9 cellular contexts compared by ENCODE assay signal in the genomic region with DNA sequence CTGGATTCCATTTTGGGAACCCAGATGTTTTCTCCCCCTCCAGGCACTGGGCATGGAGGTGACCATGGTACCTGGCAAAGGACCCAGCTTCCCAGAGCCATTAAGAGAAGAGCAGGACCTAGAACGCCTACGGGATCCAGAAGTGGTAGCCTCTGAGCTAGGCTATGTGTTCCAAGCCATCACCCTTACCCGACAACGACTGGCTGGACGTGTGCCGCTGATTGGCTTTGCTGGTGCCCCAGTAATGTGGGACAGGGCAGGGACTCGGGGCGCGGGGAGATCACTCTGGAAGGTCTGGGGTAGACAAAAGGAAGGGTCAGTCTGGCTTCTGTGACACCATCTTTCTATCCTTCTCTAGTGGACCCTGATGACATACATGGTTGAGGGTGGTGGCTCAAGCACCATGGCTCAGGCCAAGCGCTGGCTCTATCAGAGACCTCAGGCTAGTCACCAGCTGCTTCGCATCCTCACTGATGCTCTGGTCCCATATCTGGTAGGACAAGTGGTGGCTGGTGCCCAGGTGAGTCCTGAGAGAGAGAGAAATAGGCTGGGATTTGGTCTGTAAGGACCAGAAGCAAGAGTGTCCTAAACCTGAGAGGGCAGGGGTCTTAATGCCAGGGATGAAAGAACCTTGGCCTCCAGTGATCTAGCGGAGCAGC. TPM values are rescaled to one million over a fixed set of nuclear protein-coding genes. Genes with fewer than 3 reads are reported as not detected.
DNase-seq lines count a peak whose midpoint lies in the region; ATAC-seq and TF ChIP-seq lines count a peak whose summit lies in the region.
"Had no signal": no experiment of that assay in that cellular context is flagged by ENCODE, and none has a peak within 500 bp of the region (broad histone marks: within the 10 kb centered on the region; RNA-seq: fewer than 3 reads in every experiment).

No MANE protein-coding gene starts in this region.

- H3K27ac ChIP-seq in RWPE1, result peak overlapping the region; percentile 91
- H3K27ac ChIP-seq: SK-N-MC had no signal

- H3K9me3 Mint-ChIP-seq in activated CD4-positive, alpha-beta T cell treated with anti-CD3 and anti-CD28 coated beads, Interleukin-2, amount 10 ng/mL, durations not matched to agents 7 days and 5 days, result no peaks in the 10 kb centered on the region

- no peak for TF ChIP-seq CTCF in RWPE1 (conservative IDR thresholded peaks at IDR 0.05; ENCODE audit: low read depth)
- TF ChIP-seq CTCF in fibroblast of mammary gland (conservative IDR thresholded peaks at IDR 0.05; ENCODE audit: control insufficient read depth, insufficient read depth, low read depth, low read length), result no peak

- H3K36me3 Mint-ChIP-seq in activated CD4-positive, alpha-beta T cell treated with anti-CD3 and anti-CD28 coated beads, Interleukin-2, amount 10 ng/mL, durations not matched to agents 7 days and 5 days (ENCODE audit: low read depth), result peaks cover 15% of the 10 kb centered on the region

- no peak overlapping the region for H3K27ac Mint-ChIP-seq in activated CD4-positive, alpha-beta T cell treated with anti-CD3 and anti-CD28 coated beads, Interleukin-2, amount 10 ng/mL, durations not matched to agents 7 days and 5 days

- CTCF ChIA-PET in activated CD4-positive, alpha-beta T cell treated with anti-CD3 and anti-CD28 coated beads, Interleukin-2, amount 10 ng/mL, durations not matched to agents 7 days and 5 days (lab: Charles Lee), result interaction anchor here (0.8 to 6.5 kb wide), 22 partner anchors 16 to 482 kb away, joined by 3 to 86 read pairs (median 4); a partner anchor contains a TSS
- CTCF ChIA-PET in RWPE1 (lab: Yijun Ruan, JAX), result interaction anchor here (0.6 to 2.1 kb wide), 15 partner anchors 14 to 1788 kb away, joined by 3 to 29 read pairs (median 4); no protein-coding TSS in a partner anchor

- H3K4me3 Mint-ChIP-seq in activated CD4-positive, alpha-beta T cell treated with anti-CD3 and anti-CD28 coated beads, Interleukin-2, amount 10 ng/mL, durations not matched to agents 7 days and 5 days, result peak overlapping the region; percentile 79

- no peak for DNase-seq in activated CD4-positive, alpha-beta T cell treated with anti-CD3 and anti-CD28 coated beads, Interleukin-2, amount 10 ng/mL, durations not matched to agents 7 days and 5 days
- DNase-seq in activated CD4-positive, alpha-beta T cell treated with anti-CD3 and anti-CD28 coated beads, Interleukin-2, amount 50 U/mL, for 4 hours, result no peak
- DNase-seq in RWPE1 (ENCODE audit: low spot score) (no peak), fibroblast of mammary gland (ENCODE audit: low read depth) (no peak), amygdala (lab: John Stamatoyannopoulos, UW) (no peak), NCI-H2107 treated with DMSO at 0.1 percent for 48 hours (lab: John Stamatoyannopoulos, UW; ENCODE audit: unreplicated experiment) (no peak)
- peak; percentile 24 for DNase-seq in stimulated activated CD8-positive, alpha-beta memory T cell treated with anti-CD3 and anti-CD28 coated beads, Interleukin-4, amount 100 ng/mL, for 48 hours

- peaks cover 45% of the 10 kb centered on the region for H3K4me1 Mint-ChIP-seq in activated CD4-positive, alpha-beta T cell treated with anti-CD3 and anti-CD28 coated beads, Interleukin-2, amount 10 ng/mL, durations not matched to agents 7 days and 5 days

- no peaks in the 10 kb centered on the region for H3K27me3 Mint-ChIP-seq in activated CD4-positive, alpha-beta T cell treated with anti-CD3 and anti-CD28 coated beads, Interleukin-2, amount 10 ng/mL, durations not matched to agents 7 days and 5 days

- POLR2A ChIA-PET in activated CD4-positive, alpha-beta T cell treated with anti-CD3 and anti-CD28 coated beads, Interleukin-2, amount 10 ng/mL, durations not matched to agents 7 days and 5 days (lab: Charles Lee), result interaction anchor here (1.3 kb wide), 1 partner anchor 283 kb away, joined by 3 read pairs; a partner anchor contains a TSS
- POLR2A ChIA-PET in RWPE1 (lab: Yijun Ruan, JAX; ENCODE audit: low non-redundant PET), result no interaction called here

- peak overlapping the region; percentile 61 for H3K4me3 ChIP-seq in fibroblast of mammary gland (ENCODE audit: control insufficient read depth, low read depth, low read length)

- ATAC-seq in GM21447 (IDR thresholded peaks at IDR 0.05; ENCODE audit: unreplicated experiment), result no peak

RNA-seq across cellular contexts. Expression of a gene that starts 1.6 kb away (rescaled TPM):
- total RNA-seq in activated CD4-positive, alpha-beta T cell treated with anti-CD3 and anti-CD28 coated beads, Interleukin-2, amount 10 ng/mL, durations not matched to agents 7 days and 5 days, result 10 to 100 TPM; 66.4 to 70.7 TPM

RNA-seq across cellular contexts. Expression of a gene that starts 2.6 kb away (rescaled TPM):
- 10 to 100 TPM; 38.7 to 42.3 TPM for total RNA-seq in activated CD4-positive, alpha-beta T cell treated with anti-CD3 and anti-CD28 coated beads, Interleukin-2, amount 10 ng/mL, durations not matched to agents 7 days and 5 days

RNA-seq across cellular contexts. Expression of a gene that starts 27.3 kb away (rescaled TPM):
- total RNA-seq in activated CD4-positive, alpha-beta T cell treated with anti-CD3 and anti-CD28 coated beads, Interleukin-2, amount 10 ng/mL, durations not matched to agents 7 days and 5 days, result 10 to 100 TPM; 23.5 to 25.4 TPM
